ENCODE assay signal across 6 cellular contexts in genomic region chr6:103516336-103516735, GRCh38.
"Had no signal": no experiment of that assay in that cellular context is flagged by ENCODE, and none has a peak within 500 bp of the region (broad histone marks: within the 10 kb centered on the region; RNA-seq: fewer than 3 reads in every experiment).

No MANE protein-coding gene starts in this region.

- H2AFZ ChIP-seq: GM23248 had no signal

- H3K9ac ChIP-seq: GM23248 had no signal

- H3K27ac ChIP-seq: GM23248 had no signal

- H3K4me3 ChIP-seq: GM23248, K562 had no signal

- DNase-seq: GM23248, GOT3, H7, HCEC 1CT, IMR-90 had no signal
